Comparison of ENCODE assay signal across 26 cellular contexts in the genomic region with DNA sequence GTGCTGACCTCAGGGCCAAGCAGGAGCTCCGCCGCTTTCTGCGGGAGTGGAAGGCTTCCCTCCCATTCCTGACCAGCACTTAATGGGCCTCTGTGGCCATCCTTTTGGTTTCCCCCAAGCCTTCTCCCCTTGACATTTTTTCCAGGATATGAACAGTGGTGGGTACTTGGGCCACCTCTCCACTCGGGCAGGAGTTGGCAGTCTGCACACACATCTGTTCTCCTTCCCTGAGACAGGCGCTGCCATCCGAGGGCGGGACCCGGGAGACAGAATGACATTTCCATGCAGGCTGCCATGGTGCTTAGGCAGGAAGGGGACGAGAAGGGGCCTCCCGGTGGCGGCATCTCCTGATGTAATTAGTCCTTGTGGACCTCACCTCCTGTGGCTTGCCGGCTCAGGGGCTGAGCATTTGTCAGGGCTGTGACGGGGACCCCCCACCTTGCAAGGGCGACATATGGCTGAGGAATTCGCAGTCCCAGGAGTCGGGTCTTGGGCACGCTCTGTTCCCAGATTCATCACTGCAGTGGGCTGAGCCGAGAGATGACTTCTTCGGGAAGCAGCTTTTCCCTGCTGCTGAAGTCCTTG.
DNase-seq lines count a peak whose midpoint lies in the region; ATAC-seq and TF ChIP-seq lines count a peak whose summit lies in the region.
"Had no signal": no experiment of that assay in that cellular context is flagged by ENCODE, and none has a peak within 500 bp of the region (broad histone marks: within the 10 kb centered on the region; RNA-seq: fewer than 3 reads in every experiment).

No MANE protein-coding gene starts in this region.

- H3K4ac ChIP-seq in mesendoderm (ENCODE audit: low read depth, low read length), result no peak overlapping the region

- no peak overlapping the region for H2BK15ac ChIP-seq in mesendoderm (replicated peaks; ENCODE audit: low read depth)

- no peaks in the 10 kb centered on the region for H3K9me3 Mint-ChIP-seq in natural killer cell treated with Interleukin-12 subunit alpha and Interleukin-12 subunit beta and Interleukin-15 and Interleukin-18, amount 100 ng/mL, for 72 hours
- H3K9me3 Mint-ChIP-seq in natural killer cell, result no peaks in the 10 kb centered on the region
- H3K9me3 Mint-ChIP-seq in stimulated activated naive B cell treated with anti-CD40 and anti-IgM and Interleukin-4, amounts not matched to agents 10 μg/mL and 1 μg/mL and 100 μg/mL, for 72 hours, result no peaks in the 10 kb centered on the region
- H3K9me3 Mint-ChIP-seq: H9 had no signal

- no peak overlapping the region for H3K4me3 Mint-ChIP-seq in natural killer cell treated with Interleukin-12 subunit alpha and Interleukin-12 subunit beta and Interleukin-15 and Interleukin-18, amount 100 ng/mL, for 72 hours
- H3K4me3 Mint-ChIP-seq in natural killer cell, result no peak overlapping the region
- no peak overlapping the region for H3K4me3 Mint-ChIP-seq in stimulated activated naive B cell treated with anti-CD40 and anti-IgM and Interleukin-4, amounts not matched to agents 10 μg/mL and 1 μg/mL and 100 μg/mL, for 72 hours
- H3K4me3 Mint-ChIP-seq: activated CD4-positive, alpha-beta T cell treated with anti-CD3 and anti-CD28 coated beads for 36 hours; CD4-positive, alpha-beta memory T cell; H9 had no signal

- no peak overlapping the region for H3K56ac ChIP-seq in mesendoderm (ENCODE audit: low read length)

- no peaks in the 10 kb centered on the region for H3K79me1 ChIP-seq in mesendoderm (ENCODE audit: low read length)

- no peak overlapping the region for H2BK120ac ChIP-seq in mesendoderm (ENCODE audit: low read depth, low read length)

- no peak overlapping the region for H2BK5ac ChIP-seq in mesendoderm (ENCODE audit: low read length)

- no peak overlapping the region for H4K5ac ChIP-seq in mesendoderm (ENCODE audit: low read length)

- H3K23ac ChIP-seq in mesendoderm (ENCODE audit: low read length), result no peak overlapping the region

- H2AK5ac ChIP-seq in mesendoderm (ENCODE audit: low read length), result no peak overlapping the region

- no peak overlapping the region for H3K27ac Mint-ChIP-seq in natural killer cell treated with Interleukin-12 subunit alpha and Interleukin-12 subunit beta and Interleukin-15 and Interleukin-18, amount 100 ng/mL, for 72 hours
- H3K27ac Mint-ChIP-seq in natural killer cell, result no peak overlapping the region
- H3K27ac Mint-ChIP-seq in stimulated activated naive B cell treated with anti-CD40 and anti-IgM and Interleukin-4, amounts not matched to agents 10 μg/mL and 1 μg/mL and 100 μg/mL, for 72 hours, result peak overlapping the region; percentile 33
- H3K27ac Mint-ChIP-seq: activated CD4-positive, alpha-beta T cell treated with anti-CD3 and anti-CD28 coated beads for 36 hours; CD4-positive, alpha-beta memory T cell; H9 had no signal

- no peak overlapping the region for H4K8ac ChIP-seq in mesendoderm (ENCODE audit: low read depth, low read length)

- peaks cover 13 to 15% of the 10 kb centered on the region in 2 donors for H3K27me3 Mint-ChIP-seq in natural killer cell treated with Interleukin-12 subunit alpha and Interleukin-12 subunit beta and Interleukin-15 and Interleukin-18, amount 100 ng/mL, for 72 hours
- peaks cover 11 to 17% of the 10 kb centered on the region in 2 donors for H3K27me3 Mint-ChIP-seq in natural killer cell (ENCODE audit: low read depth in 2 of 2)
- peaks cover 18 to 33% of the 10 kb centered on the region in 2 donors for H3K27me3 Mint-ChIP-seq in stimulated activated naive B cell treated with anti-CD40 and anti-IgM and Interleukin-4, amounts not matched to agents 10 μg/mL and 1 μg/mL and 100 μg/mL, for 72 hours

- in situ Hi-C loops in astrocyte of the spinal cord (cut with HindIII; ENCODE audit: low sequenced_read_pairs), result no loop called here

- H3K4me1 ChIP-seq in mesendoderm (ENCODE audit: control insufficient read depth, low read depth, low read length), result peaks cover 5% of the 10 kb centered on the region
- H3K4me1 ChIP-seq: body of pancreas, psoas muscle had no signal

- H3K27ac ChIP-seq in mesendoderm (ENCODE audit: low read depth, low read length), result no peak overlapping the region
- H3K27ac ChIP-seq: body of pancreas, neutrophil, psoas muscle, skin epidermis, tibial artery had no signal

- H3K79me2 ChIP-seq in mesendoderm (ENCODE audit: control insufficient read depth, insufficient read depth, low read length), result no peaks in the 10 kb centered on the region

- intact Hi-C loops in natural killer cell (cut with micrococcal nuclease), result no loop called here

- DNase-seq in natural killer cell treated with Interleukin-12 subunit alpha and Interleukin-12 subunit beta and Interleukin-15 and Interleukin-18, amount 100 ng/mL, for 72 hours (ENCODE audit: low spot score), result no peak
- DNase-seq in natural killer cell (no peak), astrocyte of the spinal cord (ENCODE audit: low read depth, low spot score) (peak; percentile 12), mesendoderm (peak; percentile 44), anterior cingulate cortex (lab: John Stamatoyannopoulos, UW) (no peak), AG20443 (ENCODE audit: low spot score) (no peak)
- DNase-seq in stimulated activated naive B cell treated with anti-CD40 and anti-IgM and Interleukin-4, amounts not matched to agents 10 μg/mL and 1 μg/mL and 100 μg/mL, for 72 hours, result no peak
- DNase-seq: 8988T; activated CD4-positive, alpha-beta T cell treated with anti-CD3 and anti-CD28 coated beads for 36 hours; activated effector memory CD4-positive, alpha-beta T cell treated with Interleukin-2 at 50 U/mL for 16 hours; activated T-cell treated with anti-CD3 and anti-CD28 coated beads for 4 hours; body of pancreas; CD4-positive, alpha-beta memory T cell; H9; NCI-H1092 treated with DMSO at 0.1 percent for 48 hours; NCI-H2029 treated with DMSO at 0.1 percent for 48 hours; NCI-H446 treated with DMSO at 0.1 percent for 48 hours; OCI-M1; T-helper 2 cell had no signal

- H3K18ac ChIP-seq in mesendoderm (ENCODE audit: low read length), result no peak overlapping the region

- TF ChIP-seq CTCF in natural killer cell (IDR thresholded peaks at IDR 0.05) (no peak), astrocyte of the spinal cord (IDR thresholded peaks at IDR 0.05; ENCODE audit: low read depth, low read length) (no peak)

- no peaks in the 10 kb centered on the region for H3K36me3 ChIP-seq in mesendoderm (ENCODE audit: control insufficient read depth, insufficient read depth, low read length)
- H3K36me3 ChIP-seq: neutrophil, tibial artery had no signal

- no peaks in the 10 kb centered on the region for H3K36me3 Mint-ChIP-seq in natural killer cell treated with Interleukin-12 subunit alpha and Interleukin-12 subunit beta and Interleukin-15 and Interleukin-18, amount 100 ng/mL, for 72 hours
- no peaks in the 10 kb centered on the region for H3K36me3 Mint-ChIP-seq in natural killer cell
- no peaks in the 10 kb centered on the region for H3K36me3 Mint-ChIP-seq in stimulated activated naive B cell treated with anti-CD40 and anti-IgM and Interleukin-4, amounts not matched to agents 10 μg/mL and 1 μg/mL and 100 μg/mL, for 72 hours
- H3K36me3 Mint-ChIP-seq: CD4-positive, alpha-beta memory T cell had no signal

- H3K4me2 ChIP-seq in mesendoderm (ENCODE audit: low read length), result no peak overlapping the region

- no peaks in the 10 kb centered on the region for H3K27me3 ChIP-seq in mesendoderm (ENCODE audit: insufficient read depth, low read length, poor library complexity)
- H3K27me3 ChIP-seq: tibial artery had no signal

- no peaks in the 10 kb centered on the region for H3K4me1 Mint-ChIP-seq in natural killer cell treated with Interleukin-12 subunit alpha and Interleukin-12 subunit beta and Interleukin-15 and Interleukin-18, amount 100 ng/mL, for 72 hours (ENCODE audit: low read depth in 2 of 2)
- H3K4me1 Mint-ChIP-seq in natural killer cell, result no peaks in the 10 kb centered on the region
- H3K4me1 Mint-ChIP-seq in stimulated activated naive B cell treated with anti-CD40 and anti-IgM and Interleukin-4, amounts not matched to agents 10 μg/mL and 1 μg/mL and 100 μg/mL, for 72 hours, result no peaks in the 10 kb centered on the region
- H3K4me1 Mint-ChIP-seq: activated CD4-positive, alpha-beta T cell treated with anti-CD3 and anti-CD28 coated beads for 36 hours; CD4-positive, alpha-beta memory T cell had no signal

- no peak overlapping the region for H3K4me3 ChIP-seq in astrocyte of the spinal cord (ENCODE audit: low read depth, low read length)
- H3K4me3 ChIP-seq in mesendoderm (ENCODE audit: low read length), result no peak overlapping the region
- H3K4me3 ChIP-seq: body of pancreas, K562, psoas muscle, skin epidermis, tibial artery had no signal

- peak; percentile 21 to 29 for ATAC-seq in natural killer cell treated with Interleukin-12 subunit alpha and Interleukin-12 subunit beta and Interleukin-15 and Interleukin-18, amount 100 ng/mL, for 72 hours
- ATAC-seq in natural killer cell (no peak), GM21528 (IDR thresholded peaks at IDR 0.05; ENCODE audit: low FRiP score, unreplicated experiment) (no peak)
- no peak for ATAC-seq in stimulated activated naive B cell treated with anti-CD40 and anti-IgM and Interleukin-4, amounts not matched to agents 10 μg/mL and 1 μg/mL and 100 μg/mL, for 72 hours (replicated peaks)
- ATAC-seq: activated CD4-positive, alpha-beta T cell treated with anti-CD3 and anti-CD28 coated beads for 36 hours; body of pancreas; K562; psoas muscle; SK-N-SH treated with all-trans-retinoic acid at 6 μM for 48 hours had no signal

- no peak overlapping the region for H3K9ac ChIP-seq in mesendoderm (ENCODE audit: low read length)

- no CpG with 5 or more reads among the region's 19 CpGs for WGBS in mesendoderm (ENCODE audit: extremely low coverage, insufficient coverage, low lambda C conversion rate)

Comparison
In these comparisons a context has a peak if more than half of its experiments do, and no peak if none do; other contexts are left out.
1. ATAC-seq: peak in natural killer cell treated with Interleukin-12 subunit alpha and Interleukin-12 subunit beta and Interleukin-15 and Interleukin-18, amount 100 ng/mL, for 72 hours (2 of 2); none in natural killer cell (0 of 3), stimulated activated naive B cell treated with anti-CD40 and anti-IgM and Interleukin-4, amounts not matched to agents 10 μg/mL and 1 μg/mL and 100 μg/mL, for 72 hours (0 of 2) and GM21528 (single experiment).
2. DNase-seq: peak in astrocyte of the spinal cord (single experiment) and mesendoderm (single experiment); none in natural killer cell treated with Interleukin-12 subunit alpha and Interleukin-12 subunit beta and Interleukin-15 and Interleukin-18, amount 100 ng/mL, for 72 hours (single experiment), natural killer cell (single experiment), stimulated activated naive B cell treated with anti-CD40 and anti-IgM and Interleukin-4, amounts not matched to agents 10 μg/mL and 1 μg/mL and 100 μg/mL, for 72 hours (single experiment), anterior cingulate cortex (0 of 58) and AG20443 (single experiment).